In the genomic region with DNA sequence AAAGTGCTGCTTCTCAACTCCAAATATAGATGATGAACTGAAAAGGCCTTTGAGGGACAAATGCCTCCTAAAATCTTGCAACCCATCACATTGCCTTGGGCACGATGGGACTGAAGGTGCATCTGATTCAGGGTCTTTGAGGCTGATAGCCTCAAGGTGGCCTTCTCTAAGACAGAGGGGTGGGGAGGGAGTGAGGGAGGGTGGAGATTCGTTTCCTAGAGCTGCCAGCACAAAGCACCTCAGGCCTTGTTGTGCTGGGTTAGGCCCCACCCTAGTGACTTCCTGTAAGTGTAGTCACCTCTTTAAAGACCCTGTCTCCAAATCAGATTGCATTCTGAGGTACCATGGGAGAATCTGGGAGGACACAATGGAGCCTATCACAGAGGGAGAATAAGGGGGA, we compare ENCODE assay signal across 21 cellular contexts. TPM values are rescaled to one million over a fixed set of nuclear protein-coding genes. Genes with fewer than 3 reads are reported as not detected.
A peak's percentile ranks its signal among the peaks of the same experiment; 100 is the strongest.
DNase-seq lines count a peak whose midpoint lies in the region; ATAC-seq and FAIRE-seq lines count a peak whose summit lies in the region.
"Had no signal": no experiment of that assay in that cellular context is flagged by ENCODE, and none has a peak within 500 bp of the region (broad histone marks: within the 10 kb centered on the region; RNA-seq: fewer than 3 reads in every experiment).

No MANE protein-coding gene starts in this region.

- ATAC-seq in stimulated activated naive CD8-positive, alpha-beta T cell treated with anti-CD3 and anti-CD28 coated beads, Interleukin-15, amount 100 ng/mL, for 72 hours = peak; percentile 37
- ATAC-seq in stimulated activated naive CD8-positive, alpha-beta T cell treated with anti-CD3 and anti-CD28 coated beads, Interleukin-15, Interleukin-2, amounts not matched to agents 100 U/mL and 50 U/mL, for 24 hours = no peak
- peak; percentile 39 for ATAC-seq in T-helper 17 cell
- no peak for ATAC-seq in GM18858 (IDR thresholded peaks at IDR 0.05; ENCODE audit: unreplicated experiment)
- ATAC-seq: effector memory CD8-positive, alpha-beta T cell had no signal

- no peak overlapping the region for H3K4me3 Mint-ChIP-seq in stimulated activated naive CD8-positive, alpha-beta T cell treated with anti-CD3 and anti-CD28 coated beads, Interleukin-15, amount 100 ng/mL, for 72 hours
- peak overlapping the region; percentile 73 for H3K4me3 Mint-ChIP-seq in T-helper 17 cell
- H3K4me3 Mint-ChIP-seq: effector memory CD8-positive, alpha-beta T cell had no signal

- peak overlapping the region in 1 of 2 donors; percentile 64 for H3K27ac Mint-ChIP-seq in stimulated activated naive CD8-positive, alpha-beta T cell treated with anti-CD3 and anti-CD28 coated beads, Interleukin-15, amount 100 ng/mL, for 72 hours
- peak overlapping the region; percentile 81 for H3K27ac Mint-ChIP-seq in T-helper 17 cell
- H3K27ac Mint-ChIP-seq: effector memory CD8-positive, alpha-beta T cell had no signal

- H3K9me3 Mint-ChIP-seq in stimulated activated naive CD8-positive, alpha-beta T cell treated with anti-CD3 and anti-CD28 coated beads, Interleukin-15, amount 100 ng/mL, for 72 hours = peaks cover 4 to 11% of the 10 kb centered on the region in 2 donors

- peaks cover 22% of the 10 kb centered on the region for H3K4me1 Mint-ChIP-seq in stimulated activated naive CD8-positive, alpha-beta T cell treated with anti-CD3 and anti-CD28 coated beads, Interleukin-15, amount 100 ng/mL, for 72 hours
- peaks cover 12% of the 10 kb centered on the region for H3K4me1 Mint-ChIP-seq in T-helper 17 cell

- DNase-seq in stimulated activated naive CD8-positive, alpha-beta T cell treated with anti-CD3 and anti-CD28 coated beads, Interleukin-15, amount 100 ng/mL, for 72 hours = no peak
- DNase-seq in stimulated activated naive CD8-positive, alpha-beta T cell treated with anti-CD3 and anti-CD28 coated beads, Interleukin-15, Interleukin-2, amounts not matched to agents 100 U/mL and 50 U/mL, for 24 hours = no peak
- DNase-seq in T-helper 17 cell (no peak), hepatic stellate cell (ENCODE audit: low spot score) (peak; percentile 5), urothelium cell line (ENCODE audit: low spot score) (no peak)
- no peak for DNase-seq in stimulated activated CD4-positive, alpha-beta T cell treated with anti-CD3 and anti-CD28 coated beads, Interleukin-2, amount 100 ng/mL, for 48 hours
- DNase-seq: activated gamma-delta T cell; effector memory CD8-positive, alpha-beta T cell; GOT3; Karpas-422; NCI-H1092; NCI-H2029 treated with DMSO at 0.1 percent for 48 hours; NCI-H446 treated with DMSO at 0.1 percent for 48 hours; NK-92 treated with Interleukin-12 subunit alpha and Interleukin-12 subunit beta, amount 100 ng/mL, for 24 hours had no signal

- H3K9me3 ChIP-seq in T-helper 17 cell (ENCODE audit: control insufficient read depth, low read length, poor library complexity, severe bottlenecking) = no peaks in the 10 kb centered on the region
- H3K9me3 ChIP-seq: neutrophil had no signal

- no peaks in the 10 kb centered on the region for H3K27me3 Mint-ChIP-seq in stimulated activated naive CD8-positive, alpha-beta T cell treated with anti-CD3 and anti-CD28 coated beads, Interleukin-15, amount 100 ng/mL, for 72 hours
- no peaks in the 10 kb centered on the region for H3K27me3 Mint-ChIP-seq in T-helper 17 cell

- no peaks in the 10 kb centered on the region for H3K36me3 Mint-ChIP-seq in T-helper 17 cell (ENCODE audit: low read depth)

- FAIRE-seq in urothelium cell line (lab: Jason Lieb, UNC) = no peak
- FAIRE-seq: HTR-8/SVneo, TTC549 had no signal

RNA-seq across cellular contexts. Expression of a gene that starts 57.1 kb away (rescaled TPM):
- total RNA-seq in T-helper 17 cell = not detected
- total RNA-seq: fibroblast of lung, liver, RPMI7951 had no signal

Comparison
In these comparisons a context has a peak if more than half of its experiments do, and no peak if none do; other contexts are left out.
1. ATAC-seq: peak in stimulated activated naive CD8-positive, alpha-beta T cell treated with anti-CD3 and anti-CD28 coated beads, Interleukin-15, amount 100 ng/mL, for 72 hours (single experiment) and T-helper 17 cell (single experiment); none in stimulated activated naive CD8-positive, alpha-beta T cell treated with anti-CD3 and anti-CD28 coated beads, Interleukin-15, Interleukin-2, amounts not matched to agents 100 U/mL and 50 U/mL, for 24 hours (single experiment) and GM18858 (single experiment).